In genomic region chr12:11719678-11720099, GRCh38 we compare ENCODE assay signal across 8 cellular contexts.
A peak's percentile ranks its signal among the peaks of the same experiment; 100 is the strongest.
DNase-seq lines count a peak whose midpoint lies in the region; ATAC-seq and TF ChIP-seq lines count a peak whose summit lies in the region.

No MANE protein-coding gene starts in this region.

- H3K27ac ChIP-seq in SJCRH30, result no peak overlapping the region

- H3K9me3 ChIP-seq in SJCRH30 (replicated peaks), result no peaks in the 10 kb centered on the region

- H3K9me3 Mint-ChIP-seq in brain, result peaks cover 0 to 8% (median 0%) of the 10 kb centered on the region in 5 experiments

- no peaks in the 10 kb centered on the region for H3K27me3 Mint-ChIP-seq in brain

- H3K36me3 Mint-ChIP-seq in brain, result peaks cover 11% of the 10 kb centered on the region

- no peaks in the 10 kb centered on the region for H3K36me3 ChIP-seq in SJCRH30

- ATAC-seq in HG03460 (IDR thresholded peaks at IDR 0.05; ENCODE audit: unreplicated experiment), result no peak

- no peak overlapping the region for H3K4me3 Mint-ChIP-seq in brain

- H3K4me1 ChIP-seq in SJCRH30, result peaks cover 6% of the 10 kb centered on the region; the same call in 1 of the 2 replicates

- H3K27ac Mint-ChIP-seq in brain, result peak overlapping the region; percentile 63 to 96 (median 87)

- DNase-seq in EH (ENCODE audit: low read depth), result peak; percentile 99
- peak; percentile 35 to 52 for DNase-seq in SJCRH30
- peak; percentile 47 for DNase-seq in left kidney (ENCODE audit: low read depth, low spot score)
- peak; percentile 31 to 44 for DNase-seq in stimulated activated CD8-positive, alpha-beta memory T cell treated with anti-CD3 and anti-CD28 coated beads, Interleukin-7, amount 100 ng/mL, for 48 hours (ENCODE audit: extremely low read depth in 1 of 2, low read depth in 1 of 2)
- no peak for DNase-seq in NCI-H524 (lab: John Stamatoyannopoulos, UW)
- DNase-seq in occipital lobe (lab: John Stamatoyannopoulos, UW), result no peak

- H3K4me1 Mint-ChIP-seq in brain, result peaks cover 52% of the 10 kb centered on the region

- no peaks in the 10 kb centered on the region for H3K27me3 ChIP-seq in SJCRH30

- no peak for TF ChIP-seq CTCF in brain (conservative IDR thresholded peaks at IDR 0.05)

- H3K4me3 ChIP-seq in SJCRH30, result no peak overlapping the region

Comparison
In these comparisons a context has a peak if more than half of its experiments do, and no peak if none do; other contexts are left out.
1. DNase-seq: peak in EH (single experiment), SJCRH30 (2 of 2), left kidney (single experiment) and stimulated activated CD8-positive, alpha-beta memory T cell treated with anti-CD3 and anti-CD28 coated beads, Interleukin-7, amount 100 ng/mL, for 48 hours (2 of 2); none in NCI-H524 (0 of 2) and occipital lobe (single experiment).